Comparison of ENCODE assay signal across 1 cellular context in genomic region chr5:133785182-133785581, GRCh38.
TF ChIP-seq lines count a peak whose summit lies in the region.

No MANE protein-coding gene starts in this region.

TF ChIP-seq in WTC11, 78 proteins besides CTCF, POLR2A, EP300 and RAD21:
- TF ChIP-seq, protein P1, sequence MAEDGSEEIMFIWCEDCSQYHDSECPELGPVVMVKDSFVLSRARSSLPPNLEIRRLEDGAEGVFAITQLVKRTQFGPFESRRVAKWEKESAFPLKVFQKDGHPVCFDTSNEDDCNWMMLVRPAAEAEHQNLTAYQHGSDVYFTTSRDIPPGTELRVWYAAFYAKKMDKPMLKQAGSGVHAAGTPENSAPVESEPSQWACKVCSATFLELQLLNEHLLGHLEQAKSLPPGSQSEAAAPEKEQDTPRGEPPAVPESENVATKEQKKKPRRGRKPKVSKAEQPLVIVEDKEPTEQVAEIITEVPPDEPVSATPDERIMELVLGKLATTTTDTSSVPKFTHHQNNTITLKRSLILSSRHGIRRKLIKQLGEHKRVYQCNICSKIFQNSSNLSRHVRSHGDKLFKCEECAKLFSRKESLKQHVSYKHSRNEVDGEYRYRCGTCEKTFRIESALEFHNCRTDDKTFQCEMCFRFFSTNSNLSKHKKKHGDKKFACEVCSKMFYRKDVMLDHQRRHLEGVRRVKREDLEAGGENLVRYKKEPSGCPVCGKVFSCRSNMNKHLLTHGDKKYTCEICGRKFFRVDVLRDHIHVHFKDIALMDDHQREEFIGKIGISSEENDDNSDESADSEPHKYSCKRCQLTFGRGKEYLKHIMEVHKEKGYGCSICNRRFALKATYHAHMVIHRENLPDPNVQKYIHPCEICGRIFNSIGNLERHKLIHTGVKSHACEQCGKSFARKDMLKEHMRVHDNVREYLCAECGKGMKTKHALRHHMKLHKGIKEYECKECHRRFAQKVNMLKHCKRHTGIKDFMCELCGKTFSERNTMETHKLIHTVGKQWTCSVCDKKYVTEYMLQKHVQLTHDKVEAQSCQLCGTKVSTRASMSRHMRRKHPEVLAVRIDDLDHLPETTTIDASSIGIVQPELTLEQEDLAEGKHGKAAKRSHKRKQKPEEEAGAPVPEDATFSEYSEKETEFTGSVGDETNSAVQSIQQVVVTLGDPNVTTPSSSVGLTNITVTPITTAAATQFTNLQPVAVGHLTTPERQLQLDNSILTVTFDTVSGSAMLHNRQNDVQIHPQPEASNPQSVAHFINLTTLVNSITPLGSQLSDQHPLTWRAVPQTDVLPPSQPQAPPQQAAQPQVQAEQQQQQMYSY (CRISPR knock-in tag; IDR thresholded peaks at IDR 0.05), result no peak
- no peak for TF ChIP-seq ZNF396 (CRISPR knock-in tag; IDR thresholded peaks at IDR 0.05; ENCODE audit: borderline replicate concordance)
- no peak for TF ChIP-seq ESRRA (CRISPR knock-in tag; IDR thresholded peaks at IDR 0.05; ENCODE audit: borderline replicate concordance)
- TF ChIP-seq, protein P2, sequence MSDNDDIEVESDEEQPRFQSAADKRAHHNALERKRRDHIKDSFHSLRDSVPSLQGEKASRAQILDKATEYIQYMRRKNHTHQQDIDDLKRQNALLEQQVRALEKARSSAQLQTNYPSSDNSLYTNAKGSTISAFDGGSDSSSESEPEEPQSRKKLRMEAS (CRISPR knock-in tag; IDR thresholded peaks at IDR 0.05), result no peak
- TF ChIP-seq KAT7 (CRISPR knock-in tag; IDR thresholded peaks at IDR 0.05; ENCODE audit: borderline replicate concordance), result no peak
- TF ChIP-seq SOX15 (CRISPR knock-in tag; IDR thresholded peaks at IDR 0.05), result no peak
- TF ChIP-seq, protein P3, sequence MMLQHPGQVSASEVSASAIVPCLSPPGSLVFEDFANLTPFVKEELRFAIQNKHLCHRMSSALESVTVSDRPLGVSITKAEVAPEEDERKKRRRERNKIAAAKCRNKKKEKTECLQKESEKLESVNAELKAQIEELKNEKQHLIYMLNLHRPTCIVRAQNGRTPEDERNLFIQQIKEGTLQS (CRISPR knock-in tag; conservative IDR thresholded peaks at IDR 0.05), result no peak
- TF ChIP-seq GABPB1 (CRISPR knock-in tag; IDR thresholded peaks at IDR 0.05), result no peak
- no peak for TF ChIP-seq AR (CRISPR knock-in tag; IDR thresholded peaks at IDR 0.05)
- no peak for TF ChIP-seq NFATC4 (CRISPR knock-in tag; IDR thresholded peaks at IDR 0.05)
- TF ChIP-seq TCF7 (CRISPR knock-in tag; IDR thresholded peaks at IDR 0.05; ENCODE audit: low read depth), result no peak
- no peak for TF ChIP-seq FOXK1 (CRISPR knock-in tag; IDR thresholded peaks at IDR 0.05)
- TF ChIP-seq, protein P4, sequence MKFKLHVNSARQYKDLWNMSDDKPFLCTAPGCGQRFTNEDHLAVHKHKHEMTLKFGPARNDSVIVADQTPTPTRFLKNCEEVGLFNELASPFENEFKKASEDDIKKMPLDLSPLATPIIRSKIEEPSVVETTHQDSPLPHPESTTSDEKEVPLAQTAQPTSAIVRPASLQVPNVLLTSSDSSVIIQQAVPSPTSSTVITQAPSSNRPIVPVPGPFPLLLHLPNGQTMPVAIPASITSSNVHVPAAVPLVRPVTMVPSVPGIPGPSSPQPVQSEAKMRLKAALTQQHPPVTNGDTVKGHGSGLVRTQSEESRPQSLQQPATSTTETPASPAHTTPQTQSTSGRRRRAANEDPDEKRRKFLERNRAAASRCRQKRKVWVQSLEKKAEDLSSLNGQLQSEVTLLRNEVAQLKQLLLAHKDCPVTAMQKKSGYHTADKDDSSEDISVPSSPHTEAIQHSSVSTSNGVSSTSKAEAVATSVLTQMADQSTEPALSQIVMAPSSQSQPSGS (CRISPR knock-in tag; IDR thresholded peaks at IDR 0.05; ENCODE audit: borderline replicate concordance, low read depth), result no peak
- no peak for TF ChIP-seq ZNF219 (CRISPR knock-in tag; IDR thresholded peaks at IDR 0.05; ENCODE audit: borderline replicate concordance)
- TF ChIP-seq ARID4B (CRISPR knock-in tag; IDR thresholded peaks at IDR 0.05; ENCODE audit: borderline replicate concordance), result no peak
- no peak for TF ChIP-seq ZBTB21 (CRISPR knock-in tag; IDR thresholded peaks at IDR 0.05; ENCODE audit: borderline replicate concordance)
